In genomic region chr10:29998142-29998808, GRCh38 we compare ENCODE assay signal across 8 cellular contexts.
DNase-seq lines count a peak whose midpoint lies in the region; ATAC-seq, FAIRE-seq and TF ChIP-seq lines count a peak whose summit lies in the region.

No MANE protein-coding gene starts in this region.

- no peaks in the 10 kb centered on the region for H3K36me3 Mint-ChIP-seq in CD4-positive, alpha-beta T cell (ENCODE audit: low read depth)

- H4K8ac ChIP-seq in neuronal stem cell (ENCODE audit: low read depth, low read length): no peak overlapping the region

- no peak overlapping the region for H2AK5ac ChIP-seq in neuronal stem cell (ENCODE audit: low read depth, low read length)

- H3K36me3 ChIP-seq in neuronal stem cell (replicated peaks in 1 of 2; ENCODE audit: control insufficient read depth in 2 of 2, insufficient read depth in 2 of 2, low read length in 2 of 2): no peaks in the 10 kb centered on the region

- no peak overlapping the region for H3K23ac ChIP-seq in neuronal stem cell (ENCODE audit: low read depth, low read length, poor library complexity)

- H2BK12ac ChIP-seq in neuronal stem cell (ENCODE audit: low read length): no peak overlapping the region

- H2BK15ac ChIP-seq in neuronal stem cell (ENCODE audit: low read length): no peak overlapping the region

- no peak overlapping the region for H3K4me3 Mint-ChIP-seq in CD4-positive, alpha-beta T cell

- peaks cover 0 to 2% of the 10 kb centered on the region in 2 donors for H3K4me1 ChIP-seq in neuronal stem cell (ENCODE audit: control insufficient read depth in 2 of 2, insufficient read depth in 1 of 2, low read depth in 1 of 2, low read length in 2 of 2)

- H2BK5ac ChIP-seq in neuronal stem cell (ENCODE audit: low read length): no peak overlapping the region

- no peak overlapping the region for H2AFZ ChIP-seq in neuronal stem cell (ENCODE audit: low read length)

- H3K4me1 Mint-ChIP-seq in CD4-positive, alpha-beta T cell (ENCODE audit: low read depth): peaks cover 8% of the 10 kb centered on the region

- no CpG with 5 or more reads among the region's 12 CpGs for WGBS in neuronal stem cell (ENCODE audit: extremely low coverage in 2 of 2, insufficient read length in 2 of 2, insufficient replicate concordance in 1 of 2), 2 donors

- CTCF ChIA-PET in CD4-positive, alpha-beta T cell (lab: Charles Lee): interaction anchor here (1.0 to 1.3 kb wide), 8 partner anchors 11 to 593 kb away, joined by 3 to 9 read pairs (median 5); no protein-coding TSS in a partner anchor

- H2BK120ac ChIP-seq in neuronal stem cell (ENCODE audit: low read depth, low read length): no peak overlapping the region

- H3K4ac ChIP-seq in neuronal stem cell (ENCODE audit: low read length): no peak overlapping the region

- H3K18ac ChIP-seq in neuronal stem cell (ENCODE audit: low read length): no peak overlapping the region

- H3K14ac ChIP-seq in neuronal stem cell (ENCODE audit: low read length): no peak overlapping the region

- no peak overlapping the region for H3K4me2 ChIP-seq in neuronal stem cell (ENCODE audit: insufficient read depth, low read length, poor library complexity, severe bottlenecking)

- no peak overlapping the region for H3K27ac ChIP-seq in CD4-positive, alpha-beta T cell (ENCODE audit: low read depth, low read length)
- H3K27ac ChIP-seq in neuronal stem cell (replicated peaks; ENCODE audit: low read length): no peak overlapping the region

- peaks cover 17% of the 10 kb centered on the region for H3K27me3 ChIP-seq in CD4-positive, alpha-beta T cell (ENCODE audit: control insufficient read depth, insufficient read depth, low read length)
- H3K27me3 ChIP-seq in neuronal stem cell (ENCODE audit: control insufficient read depth in 3 of 3, insufficient read depth in 3 of 3, low read depth in 1 of 3, low read length in 3 of 3): no peaks in the 10 kb centered on the region

- no peak overlapping the region for H3K9ac ChIP-seq in neuronal stem cell (ENCODE audit: low read depth, low read length, poor library complexity)

- TF ChIP-seq CTCF in CD4-positive, alpha-beta T cell (IDR thresholded peaks at IDR 0.05): peak; percentile 92
- no peak for TF ChIP-seq CTCF in fibroblast of pulmonary artery (IDR thresholded peaks at IDR 0.05; ENCODE audit: low read length, missing control alignments)

- H3K27me3 Mint-ChIP-seq in CD4-positive, alpha-beta T cell: peaks cover 79% of the 10 kb centered on the region

- peak; percentile 92 for ATAC-seq in CD4-positive, alpha-beta T cell (ENCODE audit: poor library complexity)
- peak; percentile 72 for ATAC-seq in GM19328 (IDR thresholded peaks at IDR 0.05; ENCODE audit: unreplicated experiment)

- H3K27ac Mint-ChIP-seq in CD4-positive, alpha-beta T cell: no peak overlapping the region

- no peaks in the 10 kb centered on the region for H3K9me3 ChIP-seq in CD4-positive, alpha-beta T cell (ENCODE audit: control insufficient read depth, low read length)
- H3K9me3 ChIP-seq in neuronal stem cell (replicated peaks in 1 of 2; ENCODE audit: control insufficient read depth in 2 of 2, insufficient read depth in 1 of 2, low read depth in 1 of 2, low read length in 2 of 2): no peaks in the 10 kb centered on the region

- intact Hi-C loops in CD4-positive, alpha-beta T cell (cut with DNase I, micrococcal nuclease): loop anchor here (1.0 to 5.0 kb wide), 5 partner anchors 243 to 593 kb away; no protein-coding TSS in a partner anchor

- DNase-seq in CD4-positive, alpha-beta T cell: peak; percentile 62 to 74 (median 66)
- DNase-seq in HPDE6-E6E7 (ENCODE audit: extremely low spot score) (peak; percentile 33), RCC 7860 (ENCODE audit: low spot score) (peak; percentile 60), fibroblast of pulmonary artery (ENCODE audit: low read depth) (peak; percentile 90), neuronal stem cell (ENCODE audit: low spot score) (peak; percentile 71), stromal cell of bone marrow (ENCODE audit: low read depth) (peak; percentile 69)
- peak; percentile 80 to 84 for DNase-seq in activated T-cell treated with anti-CD3 and anti-CD28 coated beads, Interleukin-2, amount 50 U/mL, for 48 hours

- no peaks in the 10 kb centered on the region for H3K79me1 ChIP-seq in neuronal stem cell (ENCODE audit: low read depth, low read length)

- H3K4me3 ChIP-seq in fibroblast of pulmonary artery (replicated peaks; ENCODE audit: low read depth, low read length) (no peak overlapping the region), neuronal stem cell (ENCODE audit: low read length in 2 of 2) (no peak overlapping the region)

- POLR2A ChIA-PET in CD4-positive, alpha-beta T cell (lab: Charles Lee): interaction anchor here (0.6 to 1.5 kb wide), 4 partner anchors 11 to 593 kb away, joined by 3 to 4 read pairs (median 4); no protein-coding TSS in a partner anchor

- H4K91ac ChIP-seq in neuronal stem cell (ENCODE audit: low read depth, low read length, poor library complexity): no peak overlapping the region

- peak; percentile 35 for FAIRE-seq in RCC 7860 (lab: Jason Lieb, UNC)

- H3K9me3 Mint-ChIP-seq in CD4-positive, alpha-beta T cell: no peaks in the 10 kb centered on the region

Comparison
In these comparisons a context has a peak if more than half of its experiments do, and no peak if none do; other contexts are left out.
1. DNase-seq: peak in every context shown above with its lines; median percentile 90 in fibroblast of pulmonary artery; 82 in activated T-cell treated with anti-CD3 and anti-CD28 coated beads, Interleukin-2, amount 50 U/mL, for 48 hours; 71 in neuronal stem cell; 69 in stromal cell of bone marrow; 66 in CD4-positive, alpha-beta T cell; 60 in RCC 7860; 33 in HPDE6-E6E7.